In the genomic region with DNA sequence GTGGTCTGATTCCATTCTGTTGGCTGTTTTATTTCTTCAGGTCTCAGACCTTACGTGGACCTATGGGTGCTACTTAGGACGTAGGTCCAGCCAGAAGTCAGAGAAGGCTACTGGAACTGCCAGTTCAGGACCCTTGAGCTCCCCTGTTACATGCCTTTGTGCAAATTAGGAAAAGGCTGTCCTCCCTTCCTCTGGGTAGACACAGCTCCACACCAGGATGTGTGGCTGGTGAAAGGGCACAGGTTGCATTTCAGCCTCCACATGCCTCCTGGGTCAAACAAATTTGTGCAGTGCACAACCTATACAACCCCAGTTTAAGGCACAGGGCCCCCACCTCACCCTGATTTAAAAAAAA, we compare ENCODE assay signal across 16 cellular contexts. TPM values are rescaled to one million over a fixed set of nuclear protein-coding genes. Genes with fewer than 3 reads are reported as not detected.
DNase-seq lines count a peak whose midpoint lies in the region; ATAC-seq and TF ChIP-seq lines count a peak whose summit lies in the region.
"Had no signal": no experiment of that assay in that cellular context is flagged by ENCODE, and none has a peak within 500 bp of the region (broad histone marks: within the 10 kb centered on the region; RNA-seq: fewer than 3 reads in every experiment).

No MANE protein-coding gene starts in this region.

- no peak for TF ChIP-seq CTCF in natural killer cell (IDR thresholded peaks at IDR 0.05)

- peak overlapping the region; percentile 85 for H3K27ac ChIP-seq in BLaER1

- H3K4me3 ChIP-seq in BLaER1 (no peak overlapping the region), adipocyte (ENCODE audit: low read length) (peak overlapping the region; percentile 80)
- H3K4me3 ChIP-seq: mucosa of descending colon had no signal

- H4K20me1 ChIP-seq in BLaER1, result no peaks in the 10 kb centered on the region

- H3K36me3 Mint-ChIP-seq in natural killer cell, result no peaks in the 10 kb centered on the region
- H3K36me3 Mint-ChIP-seq: CD8-positive, alpha-beta T cell had no signal

- no peak overlapping the region for H3K4me3 Mint-ChIP-seq in natural killer cell
- H3K4me3 Mint-ChIP-seq: CD8-positive, alpha-beta T cell had no signal

- H3K9ac ChIP-seq in BLaER1, result 0 out of 2 replicates have a peak overlapping the region, but pooled peaks have one; percentile 59
- H3K9ac ChIP-seq in adipocyte (ENCODE audit: low read length), result peak overlapping the region; percentile 80

- H3K4me1 ChIP-seq in BLaER1 (peaks cover 69% of the 10 kb centered on the region), adipocyte (ENCODE audit: control insufficient read depth, insufficient read depth, low read length) (peaks cover 18% of the 10 kb centered on the region)

- DNase-seq in HT-29 (ENCODE audit: low spot score) (peak; percentile 6), adipocyte (ENCODE audit: low read depth) (no peak), natural killer cell (no peak)
- DNase-seq in activated CD4-positive, CD25-positive, alpha-beta regulatory T cell treated with anti-CD3 and anti-CD28 coated beads, Interleukin-2, amount 50 U/mL, for 72 hours, result no peak
- DNase-seq: activated CD4-positive, CD25-positive, alpha-beta regulatory T cell; activated naive CD4-positive, alpha-beta T cell treated with anti-CD3 and anti-CD28 coated beads, Interleukin-2, amount 50 U/mL, for 16 hours; CD8-positive, alpha-beta T cell; effector CD8-positive, alpha-beta T cell; NCI-H1436; occipital lobe; SHP77 treated with DMSO at 0.1 percent for 48 hours; stimulated activated CD4-positive, alpha-beta T cell treated with anti-CD3 and anti-CD28 coated beads, Interleukin-2, amount 100 ng/mL, for 48 hours had no signal

- H3K36me3 ChIP-seq in BLaER1, result no peaks in the 10 kb centered on the region
- no peaks in the 10 kb centered on the region for H3K36me3 ChIP-seq in adipocyte (ENCODE audit: control insufficient read depth, insufficient read depth, low read length, severe bottlenecking)

- H3K9me3 ChIP-seq in BLaER1 (peaks cover 15% of the 10 kb centered on the region), adipocyte (ENCODE audit: control insufficient read depth, low read length) (no peaks in the 10 kb centered on the region)
- H3K9me3 ChIP-seq: mucosa of descending colon had no signal

- no peaks in the 10 kb centered on the region for H3K27me3 ChIP-seq in BLaER1
- no peaks in the 10 kb centered on the region for H3K27me3 ChIP-seq in adipocyte (replicated peaks; ENCODE audit: control insufficient read depth, insufficient read depth, low read length)

- peak overlapping the region; percentile 88 for H3K4me2 ChIP-seq in BLaER1

- no peaks in the 10 kb centered on the region for H3K9me3 Mint-ChIP-seq in natural killer cell
- H3K9me3 Mint-ChIP-seq: CD8-positive, alpha-beta T cell had no signal

- H3K27ac Mint-ChIP-seq in natural killer cell, result peak overlapping the region; percentile 11 to 46
- H3K27ac Mint-ChIP-seq: CD8-positive, alpha-beta T cell had no signal

- peaks cover 38 to 45% of the 10 kb centered on the region in 2 donors for H3K4me1 Mint-ChIP-seq in natural killer cell

- no peaks in the 10 kb centered on the region for H3K27me3 Mint-ChIP-seq in natural killer cell (ENCODE audit: low read depth in 2 of 2)

- intact Hi-C loops in natural killer cell (cut with micrococcal nuclease), result loop anchor here (10.0 kb wide), 1 partner anchor 137 kb away; a partner anchor contains a TSS

- no peak for ATAC-seq in natural killer cell
- ATAC-seq in HG03025 (IDR thresholded peaks at IDR 0.05; ENCODE audit: low FRiP score, unreplicated experiment), result no peak
- ATAC-seq in GM19467 (IDR thresholded peaks at IDR 0.05; ENCODE audit: unreplicated experiment), result no peak
- ATAC-seq: CD8-positive, alpha-beta T cell had no signal

RNA-seq across cellular contexts. Expression of a gene that starts 43.9 kb away (rescaled TPM):
- total RNA-seq in HT-29 (2014; rRNA removed; shearing (Covaris generic)), result 9.7 and 15.2 TPM in 2 replicates
- total RNA-seq in natural killer cell, result 10 to 100 TPM; 27.1 to 39.0 (median 36.0) TPM

RNA-seq across cellular contexts. Expression of a gene that starts 56.6 kb away (rescaled TPM):
- total RNA-seq in HT-29 (2014; rRNA removed; shearing (Covaris generic)), result 9.3 and 11.9 TPM in 2 replicates
- 10 to 100 TPM; 15.1 to 17.0 (median 16.0) TPM for total RNA-seq in natural killer cell
